ENCODE assay signal across 8 cellular contexts in genomic region chr11:119334173-119334930, GRCh38. TPM values are rescaled to one million over a fixed set of nuclear protein-coding genes. Genes with fewer than 3 reads are reported as not detected.
DNase-seq lines count a peak whose midpoint lies in the region; FAIRE-seq and TF ChIP-seq lines count a peak whose summit lies in the region.

TSS of gene RNF26 (plus strand) at chr11:119334527. CDS start at chr11:119335123, 596 bp downstream.

- H3K9me3 Mint-ChIP-seq in activated naive CD4-positive, alpha-beta T cell treated with anti-CD3 and anti-CD28 coated beads for 36 hours: no peaks in the 10 kb centered on the region

- H3K79me1 ChIP-seq in neuronal stem cell (ENCODE audit: low read depth, low read length): peaks cover 20% of the 10 kb centered on the region

- peaks cover 24 to 42% of the 10 kb centered on the region in 2 donors for H3K4me1 ChIP-seq in neuronal stem cell (ENCODE audit: control insufficient read depth in 2 of 2, insufficient read depth in 1 of 2, low read depth in 1 of 2, low read length in 2 of 2)

- no peak within 1 kb of the TSS for H2BK120ac ChIP-seq in neuronal stem cell (ENCODE audit: low read depth, low read length)

- peaks cover 16% of the 10 kb centered on the region in 2 donors for H3K36me3 ChIP-seq in neuronal stem cell (replicated peaks in 1 of 2; ENCODE audit: control insufficient read depth in 2 of 2, insufficient read depth in 2 of 2, low read length in 2 of 2)

- peak within 1 kb of the TSS; percentile 68 for H3K4me2 ChIP-seq in neuronal stem cell (ENCODE audit: insufficient read depth, low read length, poor library complexity, severe bottlenecking)

- peak within 1 kb of the TSS; percentile 44 for H2BK12ac ChIP-seq in neuronal stem cell (ENCODE audit: low read length)

- H3K4me1 Mint-ChIP-seq in activated naive CD4-positive, alpha-beta T cell treated with anti-CD3 and anti-CD28 coated beads for 36 hours (ENCODE audit: low read depth): peaks cover 31% of the 10 kb centered on the region

- no CpG with 5 or more reads among the region's 54 CpGs for WGBS in neuronal stem cell (ENCODE audit: extremely low coverage in 2 of 2, insufficient read length in 2 of 2, insufficient replicate concordance in 1 of 2), 2 donors

- in situ Hi-C loops in SK-MEL-5 (cut with HindIII; ENCODE audit: low pct_unique_long_range_greater_than_20kb, low sequenced_read_pairs): no loop called here

- peak within 1 kb of the TSS; percentile 86 to 98 for H3K4me3 ChIP-seq in neuronal stem cell (ENCODE audit: low read length in 2 of 2)

- H3K4ac ChIP-seq in neuronal stem cell (ENCODE audit: low read length): peak within 1 kb of the TSS; percentile 80

- H2BK15ac ChIP-seq in neuronal stem cell (ENCODE audit: low read length): peak within 1 kb of the TSS; percentile 40

- H3K18ac ChIP-seq in neuronal stem cell (ENCODE audit: low read length): peak within 1 kb of the TSS; percentile 92

- H3K27ac Mint-ChIP-seq in activated naive CD4-positive, alpha-beta T cell treated with anti-CD3 and anti-CD28 coated beads for 36 hours: peak within 1 kb of the TSS; percentile 91

- H2AK5ac ChIP-seq in neuronal stem cell (ENCODE audit: low read depth, low read length): peak within 1 kb of the TSS; percentile 78

- H4K91ac ChIP-seq in neuronal stem cell (ENCODE audit: low read depth, low read length, poor library complexity): no peak within 1 kb of the TSS

- peak within 1 kb of the TSS; percentile 93 for H3K4me3 Mint-ChIP-seq in activated naive CD4-positive, alpha-beta T cell treated with anti-CD3 and anti-CD28 coated beads for 36 hours

- DNase-seq in GF-D8 (lab: John Stamatoyannopoulos, UW): peak; percentile 100
- DNase-seq in HEK293T (ENCODE audit: extremely low spot score): peak; percentile 98
- DNase-seq in MV-4-11 (lab: John Stamatoyannopoulos, UW): peak; percentile 98
- DNase-seq in SK-MEL-5 (ENCODE audit: low read depth, low spot score): peak; percentile 97
- peak; percentile 98 for DNase-seq in activated naive CD4-positive, alpha-beta T cell treated with anti-CD3 and anti-CD28 coated beads for 36 hours
- DNase-seq in frontal cortex (ENCODE audit: low spot score in 2 of 2): peak; percentile 97 to 99
- peak; percentile 99 for DNase-seq in neuronal stem cell (ENCODE audit: low spot score)

- intact Hi-C loops in activated naive CD4-positive, alpha-beta T cell treated with anti-CD3 and anti-CD28 coated beads for 36 hours (cut with micrococcal nuclease): loop anchor here (1.0 to 2.0 kb wide), 4 partner anchors 14 to 239 kb away; partner anchors contain the start of gene USP2

- H2BK5ac ChIP-seq in neuronal stem cell (ENCODE audit: low read length): peak within 1 kb of the TSS; percentile 88

- peaks cover 5% of the 10 kb centered on the region for H3K27me3 Mint-ChIP-seq in activated naive CD4-positive, alpha-beta T cell treated with anti-CD3 and anti-CD28 coated beads for 36 hours (ENCODE audit: low read depth)

- H3K27me3 ChIP-seq in neuronal stem cell (ENCODE audit: control insufficient read depth in 3 of 3, insufficient read depth in 3 of 3, low read depth in 1 of 3, low read length in 3 of 3): peaks cover 1 to 4% (median 3%) of the 10 kb centered on the region in 3 experiments

- POLR2A ChIA-PET in HEK293T (lab: Yijun Ruan, JAX): interaction anchor here (0.6 to 1.5 kb wide), 9 partner anchors 10 to 227 kb away, joined by 3 to 7 read pairs (median 5); partner anchors contain the start of genes C2CD2L and MCAM

- no peak within 1 kb of the TSS for H3K14ac ChIP-seq in neuronal stem cell (ENCODE audit: low read length)

- H3K36me3 Mint-ChIP-seq in activated naive CD4-positive, alpha-beta T cell treated with anti-CD3 and anti-CD28 coated beads for 36 hours (ENCODE audit: low read depth): peaks cover 9% of the 10 kb centered on the region

- peak within 1 kb of the TSS; percentile 70 for H3K23ac ChIP-seq in neuronal stem cell (ENCODE audit: low read depth, low read length, poor library complexity)

- peak within 1 kb of the TSS; percentile 84 for H2AFZ ChIP-seq in neuronal stem cell (ENCODE audit: low read length)

- peak within 1 kb of the TSS; percentile 80 for H3K27ac ChIP-seq in neuronal stem cell (replicated peaks; ENCODE audit: low read length)

- CTCF ChIA-PET in HEK293T (lab: Yijun Ruan, JAX): interaction anchor here (0.8 to 1.0 kb wide), 2 partner anchors 10 to 12 kb away, joined by 3 read pairs; no protein-coding TSS in a partner anchor
- CTCF ChIA-PET in activated naive CD4-positive, alpha-beta T cell treated with anti-CD3 and anti-CD28 coated beads for 36 hours (lab: Charles Lee): interaction anchor here (1.2 to 2.2 kb wide), 4 partner anchors 11 to 47 kb away, joined by 3 to 13 read pairs (median 8); partner anchors contain the start of gene USP2

- no peaks in the 10 kb centered on the region for H3K9me3 ChIP-seq in neuronal stem cell (replicated peaks in 1 of 2; ENCODE audit: control insufficient read depth in 2 of 2, insufficient read depth in 1 of 2, low read depth in 1 of 2, low read length in 2 of 2)

- no peak for TF ChIP-seq CTCF in subcutaneous adipose tissue (IDR thresholded peaks at IDR 0.05; ENCODE audit: low read depth)

- peak within 1 kb of the TSS; percentile 97 for H3K9ac ChIP-seq in neuronal stem cell (ENCODE audit: low read depth, low read length, poor library complexity)

- peak within 1 kb of the TSS; percentile 78 for H4K8ac ChIP-seq in neuronal stem cell (ENCODE audit: low read depth, low read length)

- peak; percentile 99 for FAIRE-seq in frontal cortex (lab: Jason Lieb, UNC)

TF ChIP-seq in HEK293T, 16 proteins besides CTCF, POLR2A, EP300 and RAD21:
- TF ChIP-seq PKNOX1 (IDR thresholded peaks at IDR 0.05) (peak; percentile 69), FOXM1 (IDR thresholded peaks at IDR 0.05; ENCODE audit: borderline replicate concordance) (peak; percentile 100), SUZ12 (IDR thresholded peaks at IDR 0.05) (no peak)
TF ChIP-seq in HEK293T: peak in this region for 2.

RNA-seq across cellular contexts. Expression of gene RNF26, which starts in this region (rescaled TPM):
- 3.2 and 3.5 TPM in 2 replicates for total RNA-seq in SK-MEL-5 (2014; rRNA removed; shearing (Covaris generic))
- polyA plus RNA-seq in SK-MEL-5 (2015; cell fraction: cytosol; rRNA removed): 33.1 and 34.7 TPM in 2 replicates
- 7.7 and 11.7 TPM in 2 replicates for polyA plus RNA-seq in SK-MEL-5 (2015; cell fraction: nucleus; rRNA removed)
- 10 to 100 TPM; 46.1 to 47.0 TPM for total RNA-seq in activated naive CD4-positive, alpha-beta T cell treated with anti-CD3 and anti-CD28 coated beads for 36 hours
- total RNA-seq in frontal cortex: 2.9 TPM
- polyA plus RNA-seq in neuronal stem cell (2013, experiment 1 of 2): 79.3 TPM
- polyA plus RNA-seq in neuronal stem cell (2013, experiment 2 of 2): 79.8 TPM
- total RNA-seq in subcutaneous adipose tissue: 10 to 100 TPM; 10.2 to 15.1 (median 11.7) TPM

Comparison
In these comparisons a context has a peak if more than half of its experiments do, and no peak if none do; other contexts are left out.
1. Peak in every context shown above with its lines: DNase-seq, H3K4me3 ChIP-seq and H3K27ac ChIP-seq.